In the genomic region with DNA sequence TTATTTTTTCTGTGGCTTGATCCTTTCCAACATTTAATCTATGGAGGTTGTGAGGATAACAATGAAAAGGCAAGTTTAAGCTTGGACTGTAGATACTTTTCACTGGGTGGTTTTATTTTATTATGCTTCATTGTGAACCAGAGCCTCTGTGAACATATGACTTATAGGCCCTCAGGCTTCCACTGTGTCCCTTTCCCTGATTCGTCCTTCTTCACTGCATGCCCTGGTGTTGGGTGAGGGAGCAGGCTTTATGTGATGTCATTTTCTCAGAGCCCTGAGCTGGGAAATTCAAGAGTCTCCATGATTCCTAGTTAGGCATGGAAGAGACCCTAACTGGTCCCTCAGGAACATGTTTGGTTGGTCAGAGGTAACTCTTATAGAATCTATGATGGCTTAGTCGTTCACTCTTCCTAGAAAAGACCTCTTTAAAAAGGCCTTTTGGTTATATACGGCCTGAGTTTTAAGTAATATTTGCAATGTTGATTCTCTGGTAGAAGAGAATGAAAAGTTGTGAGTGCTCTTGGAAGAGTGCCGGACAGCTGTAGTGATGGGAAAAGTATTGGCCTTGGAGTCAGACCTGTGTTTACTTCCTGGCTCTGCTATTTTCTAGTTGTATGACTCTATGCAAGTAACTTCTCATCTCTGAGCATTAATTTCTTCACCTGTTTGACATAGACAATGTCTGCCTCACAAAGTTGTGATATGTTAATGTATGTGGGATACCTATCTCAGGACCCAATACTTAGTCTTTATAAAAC, we compare ENCODE assay signal across 15 cellular contexts.
A peak's percentile ranks its signal among the peaks of the same experiment; 100 is the strongest.
DNase-seq lines count a peak whose midpoint lies in the region; ATAC-seq and TF ChIP-seq lines count a peak whose summit lies in the region.
"Had no signal": no experiment of that assay in that cellular context is flagged by ENCODE, and none has a peak within 500 bp of the region (broad histone marks: within the 10 kb centered on the region; RNA-seq: fewer than 3 reads in every experiment).

No MANE protein-coding gene starts in this region.

- H3K9me3 ChIP-seq in T-helper 17 cell (ENCODE audit: control insufficient read depth, low read length, poor library complexity, severe bottlenecking) (no peaks in the 10 kb centered on the region), skeletal muscle tissue (ENCODE audit: control insufficient read depth in 3 of 3, low read length in 3 of 3) (no peaks in the 10 kb centered on the region)

- H3K27ac Mint-ChIP-seq in activated CD4-positive, alpha-beta T cell treated with anti-CD3 and anti-CD28 coated beads, Interleukin-2, amount 10 ng/mL, durations not matched to agents 7 days and 5 days, result peak overlapping the region; percentile 78
- H3K27ac Mint-ChIP-seq in T-helper 17 cell, result peak overlapping the region; percentile 93
- H3K27ac Mint-ChIP-seq: CD14-positive monocyte had no signal

- peaks cover 58% of the 10 kb centered on the region for H3K4me1 Mint-ChIP-seq in activated CD4-positive, alpha-beta T cell treated with anti-CD3 and anti-CD28 coated beads, Interleukin-2, amount 10 ng/mL, durations not matched to agents 7 days and 5 days
- H3K4me1 Mint-ChIP-seq in T-helper 17 cell, result peaks cover 31% of the 10 kb centered on the region

- peak overlapping the region; percentile 14 for H3K4me3 Mint-ChIP-seq in activated CD4-positive, alpha-beta T cell treated with anti-CD3 and anti-CD28 coated beads, Interleukin-2, amount 10 ng/mL, durations not matched to agents 7 days and 5 days
- H3K4me3 Mint-ChIP-seq in T-helper 17 cell, result peak overlapping the region; percentile 55
- H3K4me3 Mint-ChIP-seq: CD14-positive monocyte had no signal

- peaks cover 3% of the 10 kb centered on the region for H3K27me3 Mint-ChIP-seq in activated CD4-positive, alpha-beta T cell treated with anti-CD3 and anti-CD28 coated beads, Interleukin-2, amount 10 ng/mL, durations not matched to agents 7 days and 5 days
- H3K27me3 Mint-ChIP-seq in T-helper 17 cell, result no peaks in the 10 kb centered on the region

- peaks cover 20% of the 10 kb centered on the region for H3K9me3 Mint-ChIP-seq in activated CD4-positive, alpha-beta T cell treated with anti-CD3 and anti-CD28 coated beads, Interleukin-2, amount 10 ng/mL, durations not matched to agents 7 days and 5 days

- H3K27ac ChIP-seq in skeletal muscle tissue (ENCODE audit: low read depth, low read length), result peak overlapping the region; percentile 39
- H3K27ac ChIP-seq: cardiac muscle cell had no signal

- ATAC-seq in T-helper 17 cell (no peak), esophagus mucosa (peak; percentile 59), GM18867 (IDR thresholded peaks at IDR 0.05; ENCODE audit: unreplicated experiment) (no peak)

- DNase-seq in activated CD4-positive, alpha-beta T cell treated with anti-CD3 and anti-CD28 coated beads, Interleukin-2, amount 10 ng/mL, durations not matched to agents 7 days and 5 days, result no peak
- DNase-seq in activated CD4-positive, alpha-beta T cell treated with anti-CD3 and anti-CD28 coated beads for 1 hour, result no peak
- DNase-seq in T-helper 17 cell, result no peak
- DNase-seq in GM13977 (ENCODE audit: low spot score), result no peak
- DNase-seq in SHP77 treated with DMSO at 0.1 percent for 48 hours (lab: John Stamatoyannopoulos, UW), result no peak
- DNase-seq: foreskin melanocyte, NCI-H1092, NCI-H82, trophoblast cell had no signal

- POLR2A ChIA-PET in activated CD4-positive, alpha-beta T cell treated with anti-CD3 and anti-CD28 coated beads, Interleukin-2, amount 10 ng/mL, durations not matched to agents 7 days and 5 days (lab: Charles Lee), result interaction anchor here (1.0 kb wide), 1 partner anchor 23 kb away, joined by 3 read pairs; no protein-coding TSS in a partner anchor

- H3K4me3 ChIP-seq in skeletal muscle tissue (ENCODE audit: low read length in 3 of 3), result no peak overlapping the region
- H3K4me3 ChIP-seq: cardiac muscle cell, lung had no signal

- H3K4me1 ChIP-seq in skeletal muscle tissue (ENCODE audit: control insufficient read depth in 3 of 3, insufficient read depth in 3 of 3, low read length in 3 of 3), result peaks cover 0 to 16% (median 0%) of the 10 kb centered on the region in 3 donors

- no peaks in the 10 kb centered on the region for H3K27me3 ChIP-seq in skeletal muscle tissue (ENCODE audit: control insufficient read depth in 3 of 3, insufficient read depth in 3 of 3, low read length in 3 of 3)
- H3K27me3 ChIP-seq: cardiac muscle cell had no signal

- H3K36me3 Mint-ChIP-seq in activated CD4-positive, alpha-beta T cell treated with anti-CD3 and anti-CD28 coated beads, Interleukin-2, amount 10 ng/mL, durations not matched to agents 7 days and 5 days (ENCODE audit: low read depth), result peaks cover 38% of the 10 kb centered on the region
- H3K36me3 Mint-ChIP-seq in T-helper 17 cell (ENCODE audit: low read depth), result no peaks in the 10 kb centered on the region

- TF ChIP-seq CTCF in GM13977 (IDR thresholded peaks at IDR 0.05; ENCODE audit: extremely low read depth, insufficient read depth, missing control alignments), result no peak

- CTCF ChIA-PET in activated CD4-positive, alpha-beta T cell treated with anti-CD3 and anti-CD28 coated beads, Interleukin-2, amount 10 ng/mL, durations not matched to agents 7 days and 5 days (lab: Charles Lee), result interaction anchor here (0.9 to 1.9 kb wide), 4 partner anchors 9 to 23 kb away, joined by 3 to 7 read pairs (median 4); no protein-coding TSS in a partner anchor

- in situ Hi-C loops in GM13977 (cut with MboI; ENCODE audit: low pct_unique_long_range_greater_than_20kb, low sequenced_read_pairs, unreplicated experiment), result no loop called here

- no peak overlapping the region for H3K9ac ChIP-seq in skeletal muscle tissue (ENCODE audit: low read depth in 1 of 3, low read length in 3 of 3)

- no peaks in the 10 kb centered on the region for H3K36me3 ChIP-seq in skeletal muscle tissue (ENCODE audit: control insufficient read depth in 3 of 3, insufficient read depth in 3 of 3, low read length in 3 of 3)
- H3K36me3 ChIP-seq: cardiac muscle cell had no signal
